ENCODE assay signal across 1 cellular context in the genomic region with DNA sequence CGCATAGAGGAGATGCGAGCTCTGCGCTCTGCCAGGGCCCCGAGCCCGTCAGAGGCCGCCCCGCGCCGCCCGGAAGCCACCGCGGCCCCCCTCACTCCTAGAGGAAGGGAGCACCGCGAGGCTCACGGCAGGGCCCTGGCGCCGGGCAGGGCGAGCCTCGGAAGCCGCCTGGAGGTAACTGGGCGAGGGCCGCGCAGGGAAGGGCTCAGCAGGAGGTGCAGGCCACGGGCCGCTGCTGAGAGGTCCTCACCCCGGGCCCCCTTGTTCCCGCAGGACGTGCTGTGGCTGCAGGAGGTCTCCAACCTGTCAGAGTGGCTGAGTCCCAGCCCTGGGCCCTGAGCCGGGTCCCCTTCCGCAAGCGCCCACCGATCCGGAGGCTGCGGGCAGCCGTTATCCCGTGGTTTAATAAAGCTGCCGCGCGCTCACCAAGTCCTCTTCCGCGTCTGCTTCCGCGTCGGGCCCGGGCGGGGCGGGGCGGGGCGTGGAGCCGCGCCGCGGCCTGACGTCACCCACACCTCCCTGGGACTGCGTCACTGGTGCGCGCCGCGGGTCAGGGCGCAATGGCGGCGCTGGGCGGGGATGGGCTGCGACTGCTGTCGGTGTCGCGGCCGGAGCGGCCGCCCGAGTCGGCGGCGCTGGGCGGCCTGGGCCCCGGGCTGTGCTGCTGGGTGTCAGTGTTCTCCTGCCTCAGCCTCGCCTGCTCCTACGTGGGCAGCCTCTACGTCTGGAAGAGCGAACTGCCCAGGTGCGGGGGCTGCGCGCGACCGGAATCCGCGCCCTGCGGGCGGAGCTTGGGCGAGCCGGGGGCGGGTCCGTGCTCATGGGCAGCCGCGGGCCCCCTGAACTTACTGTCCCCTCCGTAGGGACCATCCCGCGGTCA.
TF ChIP-seq lines count a peak whose summit lies in the region.

Gene RCE1 (plus strand): TSS at position 546 of the 880 bp plus-strand sequence. CDS start 15 bp downstream, at position 561.

TF ChIP-seq in K562, 482 proteins besides CTCF, POLR2A, EP300 and RAD21 (continued from another document and continues in another):
- TF ChIP-seq, protein P1, sequence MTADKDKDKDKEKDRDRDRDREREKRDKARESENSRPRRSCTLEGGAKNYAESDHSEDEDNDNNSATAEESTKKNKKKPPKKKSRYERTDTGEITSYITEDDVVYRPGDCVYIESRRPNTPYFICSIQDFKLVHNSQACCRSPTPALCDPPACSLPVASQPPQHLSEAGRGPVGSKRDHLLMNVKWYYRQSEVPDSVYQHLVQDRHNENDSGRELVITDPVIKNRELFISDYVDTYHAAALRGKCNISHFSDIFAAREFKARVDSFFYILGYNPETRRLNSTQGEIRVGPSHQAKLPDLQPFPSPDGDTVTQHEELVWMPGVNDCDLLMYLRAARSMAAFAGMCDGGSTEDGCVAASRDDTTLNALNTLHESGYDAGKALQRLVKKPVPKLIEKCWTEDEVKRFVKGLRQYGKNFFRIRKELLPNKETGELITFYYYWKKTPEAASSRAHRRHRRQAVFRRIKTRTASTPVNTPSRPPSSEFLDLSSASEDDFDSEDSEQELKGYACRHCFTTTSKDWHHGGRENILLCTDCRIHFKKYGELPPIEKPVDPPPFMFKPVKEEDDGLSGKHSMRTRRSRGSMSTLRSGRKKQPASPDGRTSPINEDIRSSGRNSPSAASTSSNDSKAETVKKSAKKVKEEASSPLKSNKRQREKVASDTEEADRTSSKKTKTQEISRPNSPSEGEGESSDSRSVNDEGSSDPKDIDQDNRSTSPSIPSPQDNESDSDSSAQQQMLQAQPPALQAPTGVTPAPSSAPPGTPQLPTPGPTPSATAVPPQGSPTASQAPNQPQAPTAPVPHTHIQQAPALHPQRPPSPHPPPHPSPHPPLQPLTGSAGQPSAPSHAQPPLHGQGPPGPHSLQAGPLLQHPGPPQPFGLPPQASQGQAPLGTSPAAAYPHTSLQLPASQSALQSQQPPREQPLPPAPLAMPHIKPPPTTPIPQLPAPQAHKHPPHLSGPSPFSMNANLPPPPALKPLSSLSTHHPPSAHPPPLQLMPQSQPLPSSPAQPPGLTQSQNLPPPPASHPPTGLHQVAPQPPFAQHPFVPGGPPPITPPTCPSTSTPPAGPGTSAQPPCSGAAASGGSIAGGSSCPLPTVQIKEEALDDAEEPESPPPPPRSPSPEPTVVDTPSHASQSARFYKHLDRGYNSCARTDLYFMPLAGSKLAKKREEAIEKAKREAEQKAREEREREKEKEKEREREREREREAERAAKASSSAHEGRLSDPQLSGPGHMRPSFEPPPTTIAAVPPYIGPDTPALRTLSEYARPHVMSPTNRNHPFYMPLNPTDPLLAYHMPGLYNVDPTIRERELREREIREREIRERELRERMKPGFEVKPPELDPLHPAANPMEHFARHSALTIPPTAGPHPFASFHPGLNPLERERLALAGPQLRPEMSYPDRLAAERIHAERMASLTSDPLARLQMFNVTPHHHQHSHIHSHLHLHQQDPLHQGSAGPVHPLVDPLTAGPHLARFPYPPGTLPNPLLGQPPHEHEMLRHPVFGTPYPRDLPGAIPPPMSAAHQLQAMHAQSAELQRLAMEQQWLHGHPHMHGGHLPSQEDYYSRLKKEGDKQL (CRISPR knock-in tag; IDR thresholded peaks at IDR 0.05; ENCODE audit: borderline replicate concordance), result no peak
- TF ChIP-seq E2F3 (CRISPR knock-in tag; IDR thresholded peaks at IDR 0.05), result no peak
- peak in 1 of 2 experiments; percentile 33; a peak in 2 of 4 replicates for TF ChIP-seq TEAD1 (CRISPR knock-in tag; IDR thresholded peaks at IDR 0.05)
- TF ChIP-seq, protein P2, sequence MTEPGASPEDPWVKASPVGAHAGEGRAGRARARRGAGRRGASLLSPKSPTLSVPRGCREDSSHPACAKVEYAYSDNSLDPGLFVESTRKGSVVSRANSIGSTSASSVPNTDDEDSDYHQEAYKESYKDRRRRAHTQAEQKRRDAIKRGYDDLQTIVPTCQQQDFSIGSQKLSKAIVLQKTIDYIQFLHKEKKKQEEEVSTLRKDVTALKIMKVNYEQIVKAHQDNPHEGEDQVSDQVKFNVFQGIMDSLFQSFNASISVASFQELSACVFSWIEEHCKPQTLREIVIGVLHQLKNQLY (CRISPR knock-in tag; conservative IDR thresholded peaks at IDR 0.05), result no peak
- TF ChIP-seq TSC22D4 (tag; IDR thresholded peaks at IDR 0.05), result no peak
- TF ChIP-seq TCF7L2 (IDR thresholded peaks at IDR 0.05; ENCODE audit: low read depth, low read length), result no peak
- no peak; the same call in 1 of the 2 replicates for TF ChIP-seq ZNF124 (CRISPR knock-in tag; IDR thresholded peaks at IDR 0.05)
- no peak for TF ChIP-seq TARDBP (IDR thresholded peaks at IDR 0.05)
- no peak for TF ChIP-seq HDAC6 (IDR thresholded peaks at IDR 0.05; ENCODE audit: low read depth, low read length)
- TF ChIP-seq ZFP30 (CRISPR knock-in tag; IDR thresholded peaks at IDR 0.05; ENCODE audit: borderline replicate concordance), result no peak
- TF ChIP-seq JUND (IDR thresholded peaks at IDR 0.05; ENCODE audit: borderline replicate concordance, low read depth, low read length), result peak; percentile 88
- TF ChIP-seq JUND (tag; IDR thresholded peaks at IDR 0.05; ENCODE audit: borderline replicate concordance, low read depth, low read length), result peak; percentile 62; the same call in 2 of the 3 replicates
- no peak for TF ChIP-seq TRIM25 (IDR thresholded peaks at IDR 0.05; ENCODE audit: borderline replicate concordance)
- TF ChIP-seq ILF3 (IDR thresholded peaks at IDR 0.05; ENCODE audit: borderline replicate concordance), result peak; percentile 92; the same call in 1 of the 2 replicates
- 0 out of 2 replicates have a peak, but pooled peaks have one; percentile 43 for TF ChIP-seq ZBTB1 (CRISPR knock-in tag; IDR thresholded peaks at IDR 0.05; ENCODE audit: borderline replicate concordance, low read depth)
- TF ChIP-seq NFE2L1 (tag; IDR thresholded peaks at IDR 0.05; ENCODE audit: borderline replicate concordance, low read depth), result no peak
- TF ChIP-seq ZNF75A (CRISPR knock-in tag; IDR thresholded peaks at IDR 0.05), result no peak
- TF ChIP-seq, protein P3, sequence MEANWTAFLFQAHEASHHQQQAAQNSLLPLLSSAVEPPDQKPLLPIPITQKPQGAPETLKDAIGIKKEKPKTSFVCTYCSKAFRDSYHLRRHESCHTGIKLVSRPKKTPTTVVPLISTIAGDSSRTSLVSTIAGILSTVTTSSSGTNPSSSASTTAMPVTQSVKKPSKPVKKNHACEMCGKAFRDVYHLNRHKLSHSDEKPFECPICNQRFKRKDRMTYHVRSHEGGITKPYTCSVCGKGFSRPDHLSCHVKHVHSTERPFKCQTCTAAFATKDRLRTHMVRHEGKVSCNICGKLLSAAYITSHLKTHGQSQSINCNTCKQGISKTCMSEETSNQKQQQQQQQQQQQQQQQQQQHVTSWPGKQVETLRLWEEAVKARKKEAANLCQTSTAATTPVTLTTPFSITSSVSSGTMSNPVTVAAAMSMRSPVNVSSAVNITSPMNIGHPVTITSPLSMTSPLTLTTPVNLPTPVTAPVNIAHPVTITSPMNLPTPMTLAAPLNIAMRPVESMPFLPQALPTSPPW (CRISPR knock-in tag; IDR thresholded peaks at IDR 0.05), result peak; percentile 83
- TF ChIP-seq ZNF24 (IDR thresholded peaks at IDR 0.05), result no peak; the same call in 1 of the 2 replicates
- peak; percentile 74 for TF ChIP-seq POLR2B (IDR thresholded peaks at IDR 0.05; ENCODE audit: low read depth, partially characterized antibody)
- peak; percentile 5; the same call in 1 of the 2 replicates for TF ChIP-seq CBFB (CRISPR knock-in tag; IDR thresholded peaks at IDR 0.05)
- TF ChIP-seq NUFIP1 (IDR thresholded peaks at IDR 0.05; ENCODE audit: partially characterized antibody), result no peak
- TF ChIP-seq ZFP1 (CRISPR knock-in tag; IDR thresholded peaks at IDR 0.05), result no peak
- 0 out of 2 replicates have a peak, but pooled peaks have one; percentile 16 for TF ChIP-seq CAMTA2 (CRISPR knock-in tag; conservative IDR thresholded peaks at IDR 0.05)
- no peak for TF ChIP-seq SREBF1 (IDR thresholded peaks at IDR 0.05; ENCODE audit: borderline replicate concordance, low read depth, low read length)
- peak; percentile 90 for TF ChIP-seq ELF4 (CRISPR knock-in tag; IDR thresholded peaks at IDR 0.05)
- TF ChIP-seq, protein P4, sequence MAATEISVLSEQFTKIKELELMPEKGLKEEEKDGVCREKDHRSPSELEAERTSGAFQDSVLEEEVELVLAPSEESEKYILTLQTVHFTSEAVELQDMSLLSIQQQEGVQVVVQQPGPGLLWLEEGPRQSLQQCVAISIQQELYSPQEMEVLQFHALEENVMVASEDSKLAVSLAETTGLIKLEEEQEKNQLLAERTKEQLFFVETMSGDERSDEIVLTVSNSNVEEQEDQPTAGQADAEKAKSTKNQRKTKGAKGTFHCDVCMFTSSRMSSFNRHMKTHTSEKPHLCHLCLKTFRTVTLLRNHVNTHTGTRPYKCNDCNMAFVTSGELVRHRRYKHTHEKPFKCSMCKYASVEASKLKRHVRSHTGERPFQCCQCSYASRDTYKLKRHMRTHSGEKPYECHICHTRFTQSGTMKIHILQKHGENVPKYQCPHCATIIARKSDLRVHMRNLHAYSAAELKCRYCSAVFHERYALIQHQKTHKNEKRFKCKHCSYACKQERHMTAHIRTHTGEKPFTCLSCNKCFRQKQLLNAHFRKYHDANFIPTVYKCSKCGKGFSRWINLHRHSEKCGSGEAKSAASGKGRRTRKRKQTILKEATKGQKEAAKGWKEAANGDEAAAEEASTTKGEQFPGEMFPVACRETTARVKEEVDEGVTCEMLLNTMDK (IDR thresholded peaks at IDR 0.05; ENCODE audit: borderline replicate concordance, insufficient read depth, low read depth, low read length, poor library complexity, severe bottlenecking), result no peak
- TF ChIP-seq SAFB2 (IDR thresholded peaks at IDR 0.05; ENCODE audit: borderline replicate concordance, low read depth, low read length, severe bottlenecking), result no peak
- no peak for TF ChIP-seq TGIF2 (CRISPR knock-in tag; IDR thresholded peaks at IDR 0.05)
- no peak for TF ChIP-seq IFI16 (CRISPR knock-in tag; IDR thresholded peaks at IDR 0.05)
- TF ChIP-seq, protein P5, sequence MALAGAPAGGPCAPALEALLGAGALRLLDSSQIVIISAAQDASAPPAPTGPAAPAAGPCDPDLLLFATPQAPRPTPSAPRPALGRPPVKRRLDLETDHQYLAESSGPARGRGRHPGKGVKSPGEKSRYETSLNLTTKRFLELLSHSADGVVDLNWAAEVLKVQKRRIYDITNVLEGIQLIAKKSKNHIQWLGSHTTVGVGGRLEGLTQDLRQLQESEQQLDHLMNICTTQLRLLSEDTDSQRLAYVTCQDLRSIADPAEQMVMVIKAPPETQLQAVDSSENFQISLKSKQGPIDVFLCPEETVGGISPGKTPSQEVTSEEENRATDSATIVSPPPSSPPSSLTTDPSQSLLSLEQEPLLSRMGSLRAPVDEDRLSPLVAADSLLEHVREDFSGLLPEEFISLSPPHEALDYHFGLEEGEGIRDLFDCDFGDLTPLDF (CRISPR knock-in tag; IDR thresholded peaks at IDR 0.05), result no peak
- TF ChIP-seq MBD1 (CRISPR knock-in tag; IDR thresholded peaks at IDR 0.05), result no peak
- no peak for TF ChIP-seq XRCC3 (IDR thresholded peaks at IDR 0.05)
- TF ChIP-seq, protein P6, sequence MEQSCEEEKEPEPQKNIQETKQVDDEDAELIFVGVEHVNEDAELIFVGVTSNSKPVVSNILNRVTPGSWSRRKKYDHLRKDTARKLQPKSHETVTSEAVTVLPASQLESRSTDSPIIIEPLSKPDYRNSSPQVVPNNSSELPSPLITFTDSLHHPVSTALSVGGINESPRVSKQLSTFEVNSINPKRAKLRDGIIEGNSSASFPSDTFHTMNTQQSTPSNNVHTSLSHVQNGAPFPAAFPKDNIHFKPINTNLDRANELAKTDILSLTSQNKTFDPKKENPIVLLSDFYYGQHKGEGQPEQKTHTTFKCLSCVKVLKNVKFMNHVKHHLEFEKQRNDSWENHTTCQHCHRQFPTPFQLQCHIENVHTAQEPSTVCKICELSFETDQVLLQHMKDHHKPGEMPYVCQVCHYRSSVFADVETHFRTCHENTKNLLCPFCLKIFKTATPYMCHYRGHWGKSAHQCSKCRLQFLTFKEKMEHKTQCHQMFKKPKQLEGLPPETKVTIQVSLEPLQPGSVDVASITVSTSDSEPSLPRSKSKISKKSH (CRISPR knock-in tag; IDR thresholded peaks at IDR 0.05), result no peak
- peak; percentile 99 for TF ChIP-seq SIN3B (IDR thresholded peaks at IDR 0.05; ENCODE audit: low read depth)
- no peak for TF ChIP-seq ZNF175 (CRISPR knock-in tag; IDR thresholded peaks at IDR 0.05; ENCODE audit: low read depth)
- TF ChIP-seq ZEB2 (IDR thresholded peaks at IDR 0.05), result no peak
- TF ChIP-seq NFXL1 (CRISPR knock-in tag; IDR thresholded peaks at IDR 0.05), result no peak
- no peak for TF ChIP-seq FOXK1 (CRISPR knock-in tag; IDR thresholded peaks at IDR 0.05; ENCODE audit: borderline replicate concordance)
- TF ChIP-seq MCM3 (IDR thresholded peaks at IDR 0.05), result no peak
- no peak for TF ChIP-seq IRF2 (CRISPR knock-in tag; IDR thresholded peaks at IDR 0.05)
- no peak for TF ChIP-seq KAT2B (IDR thresholded peaks at IDR 0.05; ENCODE audit: low read depth, low read length)
- no peak for TF ChIP-seq BMI1 (IDR thresholded peaks at IDR 0.05; ENCODE audit: low read length)
- peak; percentile 95 for TF ChIP-seq TAF1 (IDR thresholded peaks at IDR 0.05; ENCODE audit: control insufficient read depth, extremely low read depth, insufficient read depth, low read length, severe bottlenecking)
- TF ChIP-seq HNRNPUL1 (IDR thresholded peaks at IDR 0.05; ENCODE audit: low read length), result no peak
- TF ChIP-seq HMGN3 (IDR thresholded peaks at IDR 0.05; ENCODE audit: borderline replicate concordance, extremely low read depth, insufficient read length, low read depth, low read length), result peak; percentile 91
- no peak for TF ChIP-seq FOXJ3 (CRISPR knock-in tag; IDR thresholded peaks at IDR 0.05)
- TF ChIP-seq PHF20 (IDR thresholded peaks at IDR 0.05; ENCODE audit: partially characterized antibody), result peak; percentile 75
- no peak for TF ChIP-seq FOXA1 (IDR thresholded peaks at IDR 0.05; ENCODE audit: borderline replicate concordance)
